ENCODE assay signal across 1 cellular context in the genomic region with DNA sequence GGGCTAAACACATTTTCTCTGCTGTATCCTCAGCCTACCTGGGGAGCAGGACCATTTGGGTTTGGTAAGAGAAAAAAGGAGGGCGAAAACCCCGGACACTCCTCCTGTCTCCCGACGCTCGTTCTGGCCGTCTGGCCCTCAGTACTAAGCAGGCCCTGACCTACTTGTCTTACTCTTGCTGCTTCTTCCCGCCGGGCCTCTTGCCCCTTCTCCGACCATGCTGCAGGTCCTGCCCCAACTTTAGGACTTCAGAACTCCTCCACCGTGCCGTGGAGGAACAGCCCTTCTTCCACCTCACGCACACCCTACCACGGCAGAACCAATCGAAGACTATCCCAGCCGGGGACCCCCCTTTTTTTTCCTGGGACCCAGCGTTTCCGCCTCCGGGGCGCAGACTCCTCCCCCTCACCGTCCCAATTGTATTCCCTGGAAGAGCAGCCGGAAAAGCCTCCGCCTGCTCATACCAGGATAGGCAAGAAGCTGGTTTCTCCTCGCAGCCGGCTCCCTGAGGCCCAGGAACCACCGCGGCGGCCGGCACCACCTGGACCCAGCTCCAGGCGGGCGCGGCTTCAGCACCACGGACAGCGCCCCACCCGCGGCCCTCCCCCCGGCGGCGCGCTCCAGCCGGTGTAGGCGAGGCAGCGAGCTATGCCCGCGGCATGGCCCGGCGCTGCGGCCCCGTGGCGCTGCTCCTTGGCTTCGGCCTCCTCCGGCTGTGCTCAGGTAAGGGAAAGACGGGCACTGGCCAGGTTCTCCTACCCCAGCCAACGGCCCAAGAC.
TF ChIP-seq lines count a peak whose summit lies in the region.

A gene with protein sequence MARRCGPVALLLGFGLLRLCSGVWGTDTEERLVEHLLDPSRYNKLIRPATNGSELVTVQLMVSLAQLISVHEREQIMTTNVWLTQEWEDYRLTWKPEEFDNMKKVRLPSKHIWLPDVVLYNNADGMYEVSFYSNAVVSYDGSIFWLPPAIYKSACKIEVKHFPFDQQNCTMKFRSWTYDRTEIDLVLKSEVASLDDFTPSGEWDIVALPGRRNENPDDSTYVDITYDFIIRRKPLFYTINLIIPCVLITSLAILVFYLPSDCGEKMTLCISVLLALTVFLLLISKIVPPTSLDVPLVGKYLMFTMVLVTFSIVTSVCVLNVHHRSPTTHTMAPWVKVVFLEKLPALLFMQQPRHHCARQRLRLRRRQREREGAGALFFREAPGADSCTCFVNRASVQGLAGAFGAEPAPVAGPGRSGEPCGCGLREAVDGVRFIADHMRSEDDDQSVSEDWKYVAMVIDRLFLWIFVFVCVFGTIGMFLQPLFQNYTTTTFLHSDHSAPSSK (plus strand): TSS at position 393 of the 779 bp plus-strand sequence. CDS start 267 bp downstream, at position 660.

TF ChIP-seq in WTC11, 78 proteins besides CTCF, POLR2A, EP300 and RAD21 (continued from another document and continues in another):
- TF ChIP-seq, protein P1, sequence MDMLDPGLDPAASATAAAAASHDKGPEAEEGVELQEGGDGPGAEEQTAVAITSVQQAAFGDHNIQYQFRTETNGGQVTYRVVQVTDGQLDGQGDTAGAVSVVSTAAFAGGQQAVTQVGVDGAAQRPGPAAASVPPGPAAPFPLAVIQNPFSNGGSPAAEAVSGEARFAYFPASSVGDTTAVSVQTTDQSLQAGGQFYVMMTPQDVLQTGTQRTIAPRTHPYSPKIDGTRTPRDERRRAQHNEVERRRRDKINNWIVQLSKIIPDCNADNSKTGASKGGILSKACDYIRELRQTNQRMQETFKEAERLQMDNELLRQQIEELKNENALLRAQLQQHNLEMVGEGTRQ (CRISPR knock-in tag; IDR thresholded peaks at IDR 0.05) = peak; percentile 71
- TF ChIP-seq ZNF423 (CRISPR knock-in tag; IDR thresholded peaks at IDR 0.05) = peak; percentile 59
- no peak for TF ChIP-seq JAZF1 (CRISPR knock-in tag; IDR thresholded peaks at IDR 0.05)
- TF ChIP-seq TEAD4 (CRISPR knock-in tag; IDR thresholded peaks at IDR 0.05) = peak; percentile 91
- TF ChIP-seq, protein P2, sequence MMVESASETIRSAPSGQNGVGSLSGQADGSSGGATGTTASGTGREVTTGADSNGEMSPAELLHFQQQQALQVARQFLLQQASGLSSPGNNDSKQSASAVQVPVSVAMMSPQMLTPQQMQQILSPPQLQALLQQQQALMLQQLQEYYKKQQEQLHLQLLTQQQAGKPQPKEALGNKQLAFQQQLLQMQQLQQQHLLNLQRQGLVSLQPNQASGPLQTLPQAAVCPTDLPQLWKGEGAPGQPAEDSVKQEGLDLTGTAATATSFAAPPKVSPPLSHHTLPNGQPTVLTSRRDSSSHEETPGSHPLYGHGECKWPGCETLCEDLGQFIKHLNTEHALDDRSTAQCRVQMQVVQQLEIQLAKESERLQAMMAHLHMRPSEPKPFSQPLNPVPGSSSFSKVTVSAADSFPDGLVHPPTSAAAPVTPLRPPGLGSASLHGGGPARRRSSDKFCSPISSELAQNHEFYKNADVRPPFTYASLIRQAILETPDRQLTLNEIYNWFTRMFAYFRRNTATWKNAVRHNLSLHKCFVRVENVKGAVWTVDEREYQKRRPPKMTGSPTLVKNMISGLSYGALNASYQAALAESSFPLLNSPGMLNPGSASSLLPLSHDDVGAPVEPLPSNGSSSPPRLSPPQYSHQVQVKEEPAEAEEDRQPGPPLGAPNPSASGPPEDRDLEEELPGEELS (CRISPR knock-in tag; IDR thresholded peaks at IDR 0.05) = peak; percentile 99
- TF ChIP-seq, protein P3, sequence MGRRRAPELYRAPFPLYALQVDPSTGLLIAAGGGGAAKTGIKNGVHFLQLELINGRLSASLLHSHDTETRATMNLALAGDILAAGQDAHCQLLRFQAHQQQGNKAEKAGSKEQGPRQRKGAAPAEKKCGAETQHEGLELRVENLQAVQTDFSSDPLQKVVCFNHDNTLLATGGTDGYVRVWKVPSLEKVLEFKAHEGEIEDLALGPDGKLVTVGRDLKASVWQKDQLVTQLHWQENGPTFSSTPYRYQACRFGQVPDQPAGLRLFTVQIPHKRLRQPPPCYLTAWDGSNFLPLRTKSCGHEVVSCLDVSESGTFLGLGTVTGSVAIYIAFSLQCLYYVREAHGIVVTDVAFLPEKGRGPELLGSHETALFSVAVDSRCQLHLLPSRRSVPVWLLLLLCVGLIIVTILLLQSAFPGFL (CRISPR knock-in tag; IDR thresholded peaks at IDR 0.05; ENCODE audit: borderline replicate concordance) = peak; percentile 92; the same call in 1 of the 2 replicates
- TF ChIP-seq CBFB (CRISPR knock-in tag; IDR thresholded peaks at IDR 0.05; ENCODE audit: low read depth) = peak; percentile 91; the same call in 1 of the 2 replicates
- TF ChIP-seq ZNF416 (CRISPR knock-in tag; IDR thresholded peaks at IDR 0.05) = no peak
- TF ChIP-seq TEAD1 (CRISPR knock-in tag; IDR thresholded peaks at IDR 0.05) = peak; percentile 98
- TF ChIP-seq NFATC4 (CRISPR knock-in tag; IDR thresholded peaks at IDR 0.05) = no peak
- TF ChIP-seq NR1H2 (CRISPR knock-in tag; IDR thresholded peaks at IDR 0.05) = no peak
- TF ChIP-seq NFYB (CRISPR knock-in tag; conservative IDR thresholded peaks at IDR 0.05; ENCODE audit: low read depth) = peak; percentile 44; the same call in 1 of the 2 replicates
- TF ChIP-seq, protein P4, sequence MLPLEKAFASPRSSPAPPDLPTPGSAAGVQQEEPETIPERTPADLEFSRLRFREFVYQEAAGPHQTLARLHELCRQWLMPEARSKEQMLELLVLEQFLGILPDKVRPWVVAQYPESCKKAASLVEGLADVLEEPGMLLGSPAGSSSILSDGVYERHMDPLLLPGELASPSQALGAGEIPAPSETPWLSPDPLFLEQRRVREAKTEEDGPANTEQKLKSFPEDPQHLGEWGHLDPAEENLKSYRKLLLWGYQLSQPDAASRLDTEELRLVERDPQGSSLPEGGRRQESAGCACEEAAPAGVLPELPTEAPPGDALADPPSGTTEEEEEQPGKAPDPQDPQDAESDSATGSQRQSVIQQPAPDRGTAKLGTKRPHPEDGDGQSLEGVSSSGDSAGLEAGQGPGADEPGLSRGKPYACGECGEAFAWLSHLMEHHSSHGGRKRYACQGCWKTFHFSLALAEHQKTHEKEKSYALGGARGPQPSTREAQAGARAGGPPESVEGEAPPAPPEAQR (CRISPR knock-in tag; IDR thresholded peaks at IDR 0.05) = no peak
- TF ChIP-seq, protein P5, sequence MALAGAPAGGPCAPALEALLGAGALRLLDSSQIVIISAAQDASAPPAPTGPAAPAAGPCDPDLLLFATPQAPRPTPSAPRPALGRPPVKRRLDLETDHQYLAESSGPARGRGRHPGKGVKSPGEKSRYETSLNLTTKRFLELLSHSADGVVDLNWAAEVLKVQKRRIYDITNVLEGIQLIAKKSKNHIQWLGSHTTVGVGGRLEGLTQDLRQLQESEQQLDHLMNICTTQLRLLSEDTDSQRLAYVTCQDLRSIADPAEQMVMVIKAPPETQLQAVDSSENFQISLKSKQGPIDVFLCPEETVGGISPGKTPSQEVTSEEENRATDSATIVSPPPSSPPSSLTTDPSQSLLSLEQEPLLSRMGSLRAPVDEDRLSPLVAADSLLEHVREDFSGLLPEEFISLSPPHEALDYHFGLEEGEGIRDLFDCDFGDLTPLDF (CRISPR knock-in tag; IDR thresholded peaks at IDR 0.05) = peak; percentile 94
- TF ChIP-seq, protein P6, sequence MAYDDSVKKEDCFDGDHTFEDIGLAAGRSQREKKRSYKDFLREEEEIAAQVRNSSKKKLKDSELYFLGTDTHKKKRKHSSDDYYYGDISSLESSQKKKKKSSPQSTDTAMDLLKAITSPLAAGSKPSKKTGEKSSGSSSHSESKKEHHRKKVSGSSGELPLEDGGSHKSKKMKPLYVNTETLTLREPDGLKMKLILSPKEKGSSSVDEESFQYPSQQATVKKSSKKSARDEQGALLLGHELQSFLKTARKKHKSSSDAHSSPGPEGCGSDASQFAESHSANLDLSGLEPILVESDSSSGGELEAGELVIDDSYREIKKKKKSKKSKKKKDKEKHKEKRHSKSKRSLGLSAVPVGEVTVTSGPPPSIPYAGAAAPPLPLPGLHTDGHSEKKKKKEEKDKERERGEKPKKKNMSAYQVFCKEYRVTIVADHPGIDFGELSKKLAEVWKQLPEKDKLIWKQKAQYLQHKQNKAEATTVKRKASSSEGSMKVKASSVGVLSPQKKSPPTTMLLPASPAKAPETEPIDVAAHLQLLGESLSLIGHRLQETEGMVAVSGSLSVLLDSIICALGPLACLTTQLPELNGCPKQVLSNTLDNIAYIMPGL (CRISPR knock-in tag; IDR thresholded peaks at IDR 0.05) = peak; percentile 97
- TF ChIP-seq, protein P7, sequence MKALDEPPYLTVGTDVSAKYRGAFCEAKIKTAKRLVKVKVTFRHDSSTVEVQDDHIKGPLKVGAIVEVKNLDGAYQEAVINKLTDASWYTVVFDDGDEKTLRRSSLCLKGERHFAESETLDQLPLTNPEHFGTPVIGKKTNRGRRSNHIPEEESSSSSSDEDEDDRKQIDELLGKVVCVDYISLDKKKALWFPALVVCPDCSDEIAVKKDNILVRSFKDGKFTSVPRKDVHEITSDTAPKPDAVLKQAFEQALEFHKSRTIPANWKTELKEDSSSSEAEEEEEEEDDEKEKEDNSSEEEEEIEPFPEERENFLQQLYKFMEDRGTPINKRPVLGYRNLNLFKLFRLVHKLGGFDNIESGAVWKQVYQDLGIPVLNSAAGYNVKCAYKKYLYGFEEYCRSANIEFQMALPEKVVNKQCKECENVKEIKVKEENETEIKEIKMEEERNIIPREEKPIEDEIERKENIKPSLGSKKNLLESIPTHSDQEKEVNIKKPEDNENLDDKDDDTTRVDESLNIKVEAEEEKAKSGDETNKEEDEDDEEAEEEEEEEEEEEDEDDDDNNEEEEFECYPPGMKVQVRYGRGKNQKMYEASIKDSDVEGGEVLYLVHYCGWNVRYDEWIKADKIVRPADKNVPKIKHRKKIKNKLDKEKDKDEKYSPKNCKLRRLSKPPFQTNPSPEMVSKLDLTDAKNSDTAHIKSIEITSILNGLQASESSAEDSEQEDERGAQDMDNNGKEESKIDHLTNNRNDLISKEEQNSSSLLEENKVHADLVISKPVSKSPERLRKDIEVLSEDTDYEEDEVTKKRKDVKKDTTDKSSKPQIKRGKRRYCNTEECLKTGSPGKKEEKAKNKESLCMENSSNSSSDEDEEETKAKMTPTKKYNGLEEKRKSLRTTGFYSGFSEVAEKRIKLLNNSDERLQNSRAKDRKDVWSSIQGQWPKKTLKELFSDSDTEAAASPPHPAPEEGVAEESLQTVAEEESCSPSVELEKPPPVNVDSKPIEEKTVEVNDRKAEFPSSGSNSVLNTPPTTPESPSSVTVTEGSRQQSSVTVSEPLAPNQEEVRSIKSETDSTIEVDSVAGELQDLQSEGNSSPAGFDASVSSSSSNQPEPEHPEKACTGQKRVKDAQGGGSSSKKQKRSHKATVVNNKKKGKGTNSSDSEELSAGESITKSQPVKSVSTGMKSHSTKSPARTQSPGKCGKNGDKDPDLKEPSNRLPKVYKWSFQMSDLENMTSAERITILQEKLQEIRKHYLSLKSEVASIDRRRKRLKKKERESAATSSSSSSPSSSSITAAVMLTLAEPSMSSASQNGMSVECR (CRISPR knock-in tag; IDR thresholded peaks at IDR 0.05; ENCODE audit: borderline replicate concordance) = peak; percentile 99
- peak; percentile 89 for TF ChIP-seq CREB1 (CRISPR knock-in tag; IDR thresholded peaks at IDR 0.05)
- TF ChIP-seq, protein P8, sequence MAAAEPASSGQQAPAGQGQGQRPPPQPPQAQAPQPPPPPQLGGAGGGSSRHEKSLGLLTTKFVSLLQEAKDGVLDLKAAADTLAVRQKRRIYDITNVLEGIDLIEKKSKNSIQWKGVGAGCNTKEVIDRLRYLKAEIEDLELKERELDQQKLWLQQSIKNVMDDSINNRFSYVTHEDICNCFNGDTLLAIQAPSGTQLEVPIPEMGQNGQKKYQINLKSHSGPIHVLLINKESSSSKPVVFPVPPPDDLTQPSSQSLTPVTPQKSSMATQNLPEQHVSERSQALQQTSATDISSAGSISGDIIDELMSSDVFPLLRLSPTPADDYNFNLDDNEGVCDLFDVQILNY (CRISPR knock-in tag; IDR thresholded peaks at IDR 0.05) = peak; percentile 96
- peak; percentile 94 for TF ChIP-seq NFE2L1 (CRISPR knock-in tag; IDR thresholded peaks at IDR 0.05)
- TF ChIP-seq FOXK1 (CRISPR knock-in tag; IDR thresholded peaks at IDR 0.05) = peak; percentile 95
- no peak; the same call in 1 of the 2 replicates for TF ChIP-seq IRF2 (CRISPR knock-in tag; IDR thresholded peaks at IDR 0.05; ENCODE audit: borderline replicate concordance, low read depth)
- TF ChIP-seq, protein P9, sequence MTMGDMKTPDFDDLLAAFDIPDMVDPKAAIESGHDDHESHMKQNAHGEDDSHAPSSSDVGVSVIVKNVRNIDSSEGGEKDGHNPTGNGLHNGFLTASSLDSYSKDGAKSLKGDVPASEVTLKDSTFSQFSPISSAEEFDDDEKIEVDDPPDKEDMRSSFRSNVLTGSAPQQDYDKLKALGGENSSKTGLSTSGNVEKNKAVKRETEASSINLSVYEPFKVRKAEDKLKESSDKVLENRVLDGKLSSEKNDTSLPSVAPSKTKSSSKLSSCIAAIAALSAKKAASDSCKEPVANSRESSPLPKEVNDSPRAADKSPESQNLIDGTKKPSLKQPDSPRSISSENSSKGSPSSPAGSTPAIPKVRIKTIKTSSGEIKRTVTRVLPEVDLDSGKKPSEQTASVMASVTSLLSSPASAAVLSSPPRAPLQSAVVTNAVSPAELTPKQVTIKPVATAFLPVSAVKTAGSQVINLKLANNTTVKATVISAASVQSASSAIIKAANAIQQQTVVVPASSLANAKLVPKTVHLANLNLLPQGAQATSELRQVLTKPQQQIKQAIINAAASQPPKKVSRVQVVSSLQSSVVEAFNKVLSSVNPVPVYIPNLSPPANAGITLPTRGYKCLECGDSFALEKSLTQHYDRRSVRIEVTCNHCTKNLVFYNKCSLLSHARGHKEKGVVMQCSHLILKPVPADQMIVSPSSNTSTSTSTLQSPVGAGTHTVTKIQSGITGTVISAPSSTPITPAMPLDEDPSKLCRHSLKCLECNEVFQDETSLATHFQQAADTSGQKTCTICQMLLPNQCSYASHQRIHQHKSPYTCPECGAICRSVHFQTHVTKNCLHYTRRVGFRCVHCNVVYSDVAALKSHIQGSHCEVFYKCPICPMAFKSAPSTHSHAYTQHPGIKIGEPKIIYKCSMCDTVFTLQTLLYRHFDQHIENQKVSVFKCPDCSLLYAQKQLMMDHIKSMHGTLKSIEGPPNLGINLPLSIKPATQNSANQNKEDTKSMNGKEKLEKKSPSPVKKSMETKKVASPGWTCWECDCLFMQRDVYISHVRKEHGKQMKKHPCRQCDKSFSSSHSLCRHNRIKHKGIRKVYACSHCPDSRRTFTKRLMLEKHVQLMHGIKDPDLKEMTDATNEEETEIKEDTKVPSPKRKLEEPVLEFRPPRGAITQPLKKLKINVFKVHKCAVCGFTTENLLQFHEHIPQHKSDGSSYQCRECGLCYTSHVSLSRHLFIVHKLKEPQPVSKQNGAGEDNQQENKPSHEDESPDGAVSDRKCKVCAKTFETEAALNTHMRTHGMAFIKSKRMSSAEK (CRISPR knock-in tag; IDR thresholded peaks at IDR 0.05; ENCODE audit: borderline replicate concordance) = no peak
- TF ChIP-seq HMGA2 (CRISPR knock-in tag; IDR thresholded peaks at IDR 0.05) = no peak
- TF ChIP-seq ATF1 (CRISPR knock-in tag; IDR thresholded peaks at IDR 0.05) = peak; percentile 93; the same call in 1 of the 2 replicates
- TF ChIP-seq, protein P10, sequence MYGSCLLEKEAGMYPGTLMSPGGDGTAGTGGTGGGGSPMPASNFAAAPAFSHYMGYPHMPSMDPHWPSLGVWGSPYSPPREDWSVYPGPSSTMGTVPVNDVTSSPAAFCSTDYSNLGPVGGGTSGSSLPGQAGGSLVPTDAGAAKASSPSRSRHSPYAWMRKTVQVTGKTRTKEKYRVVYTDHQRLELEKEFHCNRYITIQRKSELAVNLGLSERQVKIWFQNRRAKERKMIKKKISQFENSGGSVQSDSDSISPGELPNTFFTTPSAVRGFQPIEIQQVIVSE (CRISPR knock-in tag; IDR thresholded peaks at IDR 0.05; ENCODE audit: borderline replicate concordance) = no peak
